1 cellular context compared by ENCODE assay signal in genomic region chr5:32309766-32310165, GRCh38.
TF ChIP-seq lines count a peak whose summit lies in the region.

No MANE protein-coding gene starts in this region.

TF ChIP-seq in HepG2, 621 proteins besides CTCF, POLR2A, EP300 and RAD21:
- TF ChIP-seq AGO2 (optimal IDR thresholded peaks at IDR 0.05; ENCODE audit: low read depth, low read length) = no peak
- no peak for TF ChIP-seq HNRNPUL1 (IDR thresholded peaks at IDR 0.05; ENCODE audit: low read depth, low read length)
- TF ChIP-seq ZNF770 (CRISPR knock-in tag; IDR thresholded peaks at IDR 0.05) = peak; percentile 20; the same call in 1 of the 2 replicates
